ENCODE assay signal across 7 cellular contexts in genomic region chr17:37358830-37359681, GRCh38.
DNase-seq lines count a peak whose midpoint lies in the region; ATAC-seq and TF ChIP-seq lines count a peak whose summit lies in the region.

No MANE protein-coding gene starts in this region.

- DNase-seq in NCI-H1930 (lab: John Stamatoyannopoulos, UW) (peak; percentile 90 to 91), T-helper 22 cell (ENCODE audit: low read depth) (peak; percentile 88), astrocyte of the cerebellum (ENCODE audit: low read depth) (peak; percentile 64), hypothalamus (lab: John Stamatoyannopoulos, UW) (peak; percentile 51 to 98 (median 92)), retinal pigment epithelial cell (ENCODE audit: low read depth) (peak; percentile 80)

- H3K4me3 ChIP-seq in astrocyte of the cerebellum (ENCODE audit: low read depth, low read length) (peak overlapping the region; percentile 94), retinal pigment epithelial cell (ENCODE audit: low read length) (peak overlapping the region; percentile 83)

- TF ChIP-seq CTCF in astrocyte of the cerebellum (IDR thresholded peaks at IDR 0.05; ENCODE audit: low read depth, low read length, missing control alignments), result no peak
- TF ChIP-seq CTCF in retinal pigment epithelial cell (conservative IDR thresholded peaks at IDR 0.05; ENCODE audit: low read depth, low read length), result peak; percentile 3

- ATAC-seq in GM18505 (IDR thresholded peaks at IDR 0.05; ENCODE audit: unreplicated experiment), result peak; percentile 83
- peak; percentile 89 for ATAC-seq in HG02943 (IDR thresholded peaks at IDR 0.05; ENCODE audit: low read depth, unreplicated experiment)

- in situ Hi-C loops in astrocyte of the cerebellum (cut with HindIII; ENCODE audit: low sequenced_read_pairs), result no loop called here

- no peak for TF ChIP-seq POLR2A in GM18505 (IDR thresholded peaks at IDR 0.05; ENCODE audit: borderline replicate concordance, extremely low read depth, insufficient read depth, insufficient read length)

Comparison
In these comparisons a context has a peak if more than half of its experiments do, and no peak if none do; other contexts are left out.
1. Peak in every context shown above with its lines: DNase-seq, ATAC-seq and H3K4me3 ChIP-seq.